Comparison of ENCODE assay signal across 1 cellular context in genomic region chr19:7297742-7298141, GRCh38.
TF ChIP-seq lines count a peak whose summit lies in the region.

No MANE protein-coding gene starts in this region.

TF ChIP-seq in HEK293, 187 proteins besides CTCF, POLR2A, EP300 and RAD21 (continued from another document):
- no peak for TF ChIP-seq ZNF645 (tag by site-specific recombination; IDR thresholded peaks at IDR 0.05)
- TF ChIP-seq PBX3 (CRISPR knock-in tag; IDR thresholded peaks at IDR 0.05), result no peak
- no peak for TF ChIP-seq SP2 (tag by site-specific recombination; IDR thresholded peaks at IDR 0.05)
- TF ChIP-seq ZSCAN23 (tag by site-specific recombination; IDR thresholded peaks at IDR 0.05), result no peak
- no peak for TF ChIP-seq BCL11B (tag by site-specific recombination; IDR thresholded peaks at IDR 0.05; ENCODE audit: low read depth)
- TF ChIP-seq, protein P1, sequence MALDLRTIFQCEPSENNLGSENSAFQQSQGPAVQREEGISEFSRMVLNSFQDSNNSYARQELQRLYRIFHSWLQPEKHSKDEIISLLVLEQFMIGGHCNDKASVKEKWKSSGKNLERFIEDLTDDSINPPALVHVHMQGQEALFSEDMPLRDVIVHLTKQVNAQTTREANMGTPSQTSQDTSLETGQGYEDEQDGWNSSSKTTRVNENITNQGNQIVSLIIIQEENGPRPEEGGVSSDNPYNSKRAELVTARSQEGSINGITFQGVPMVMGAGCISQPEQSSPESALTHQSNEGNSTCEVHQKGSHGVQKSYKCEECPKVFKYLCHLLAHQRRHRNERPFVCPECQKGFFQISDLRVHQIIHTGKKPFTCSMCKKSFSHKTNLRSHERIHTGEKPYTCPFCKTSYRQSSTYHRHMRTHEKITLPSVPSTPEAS (tag by site-specific recombination; IDR thresholded peaks at IDR 0.05), result no peak
TF ChIP-seq in HEK293: peak in this region for 7.
